21 cellular contexts compared by ENCODE assay signal in the genomic region with DNA sequence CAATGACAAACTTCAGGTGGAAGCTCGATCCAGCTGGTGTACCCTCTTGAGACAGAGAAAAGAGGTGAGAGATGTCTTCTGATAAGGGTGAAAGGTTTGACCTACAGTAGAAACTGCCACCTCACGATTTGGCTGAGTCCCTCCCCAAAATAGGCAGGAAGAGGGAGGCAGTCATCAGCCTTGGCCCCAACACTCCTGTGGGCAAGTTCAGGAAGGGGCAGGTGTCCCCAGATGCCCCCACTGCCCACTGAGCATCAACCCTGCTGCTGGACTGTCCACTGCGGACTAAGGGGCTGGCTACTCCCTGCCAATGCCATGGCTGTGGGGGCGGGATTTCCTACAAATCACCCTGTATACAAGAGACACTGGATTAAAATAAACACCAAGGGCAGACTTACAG.
DNase-seq lines count a peak whose midpoint lies in the region; ATAC-seq and TF ChIP-seq lines count a peak whose summit lies in the region.
"Had no signal": no experiment of that assay in that cellular context is flagged by ENCODE, and none has a peak within 500 bp of the region (broad histone marks: within the 10 kb centered on the region; RNA-seq: fewer than 3 reads in every experiment).

No MANE protein-coding gene starts in this region.

- H3K4me3 ChIP-seq in right atrium auricular region (no peak overlapping the region), esophagus muscularis mucosa (no peak overlapping the region), neuronal stem cell (ENCODE audit: low read length in 2 of 2) (no peak overlapping the region)
- H3K4me3 ChIP-seq: BLaER1, GM12878, HAP-1, K562 had no signal

- no peak overlapping the region for H2BK12ac ChIP-seq in neuronal stem cell (ENCODE audit: low read length)

- no peak overlapping the region for H3K4me3 Mint-ChIP-seq in activated naive CD4-positive, alpha-beta T cell treated with anti-CD3 and anti-CD28 coated beads for 36 hours
- H3K4me3 Mint-ChIP-seq: CD4-positive, CD25-positive, alpha-beta regulatory T cell; CD8-positive, alpha-beta memory T cell had no signal

- H4K91ac ChIP-seq in neuronal stem cell (ENCODE audit: low read depth, low read length, poor library complexity) = no peak overlapping the region

- no peaks in the 10 kb centered on the region for H3K36me3 ChIP-seq in right atrium auricular region
- H3K36me3 ChIP-seq in esophagus muscularis mucosa = no peaks in the 10 kb centered on the region
- no peaks in the 10 kb centered on the region for H3K36me3 ChIP-seq in neuronal stem cell (replicated peaks in 1 of 2; ENCODE audit: control insufficient read depth in 2 of 2, insufficient read depth in 2 of 2, low read length in 2 of 2)
- H3K36me3 ChIP-seq: BLaER1, HAP-1 had no signal

- H4K8ac ChIP-seq in neuronal stem cell (ENCODE audit: low read depth, low read length) = no peak overlapping the region

- H3K9me3 Mint-ChIP-seq in activated naive CD4-positive, alpha-beta T cell treated with anti-CD3 and anti-CD28 coated beads for 36 hours = no peaks in the 10 kb centered on the region

- no peaks in the 10 kb centered on the region for H3K4me1 Mint-ChIP-seq in activated naive CD4-positive, alpha-beta T cell treated with anti-CD3 and anti-CD28 coated beads for 36 hours (ENCODE audit: low read depth)
- H3K4me1 Mint-ChIP-seq: CD4-positive, CD25-positive, alpha-beta regulatory T cell; CD8-positive, alpha-beta memory T cell had no signal

- WGBS in esophagus muscularis mucosa = 84% methylated on average over 4 of the region's 4 CpGs
- WGBS in neuronal stem cell (ENCODE audit: extremely low coverage in 2 of 2, insufficient read length in 2 of 2, insufficient replicate concordance in 1 of 2), 2 donors = no CpG with 5 or more reads among the region's 4 CpGs

- H3K4ac ChIP-seq in neuronal stem cell (ENCODE audit: low read length) = no peak overlapping the region

- H3K18ac ChIP-seq in neuronal stem cell (ENCODE audit: low read length) = no peak overlapping the region

- no peak overlapping the region for H3K23ac ChIP-seq in neuronal stem cell (ENCODE audit: low read depth, low read length, poor library complexity)

- H3K27ac Mint-ChIP-seq in activated naive CD4-positive, alpha-beta T cell treated with anti-CD3 and anti-CD28 coated beads for 36 hours = no peak overlapping the region
- H3K27ac Mint-ChIP-seq: CD8-positive, alpha-beta memory T cell had no signal

- H3K27me3 ChIP-seq in right atrium auricular region = no peaks in the 10 kb centered on the region
- peaks cover 0 to 7% (median 0%) of the 10 kb centered on the region in 4 donors for H3K27me3 ChIP-seq in esophagus muscularis mucosa
- H3K27me3 ChIP-seq in neuronal stem cell (ENCODE audit: control insufficient read depth in 3 of 3, insufficient read depth in 3 of 3, low read depth in 1 of 3, low read length in 3 of 3) = no peaks in the 10 kb centered on the region
- H3K27me3 ChIP-seq: BLaER1 had no signal

- peaks cover 5% of the 10 kb centered on the region for H3K27me3 Mint-ChIP-seq in activated naive CD4-positive, alpha-beta T cell treated with anti-CD3 and anti-CD28 coated beads for 36 hours (ENCODE audit: low read depth)

- intact Hi-C loops in left ventricle myocardium superior (cut with micrococcal nuclease) (no loop called here), esophagus muscularis mucosa (cut with DNase I) (no loop called here)
- intact Hi-C loops in activated naive CD4-positive, alpha-beta T cell treated with anti-CD3 and anti-CD28 coated beads for 36 hours (cut with micrococcal nuclease) = no loop called here

- no peak overlapping the region for H3K14ac ChIP-seq in neuronal stem cell (ENCODE audit: low read length)

- DNase-seq in right atrium auricular region (ENCODE audit: low spot score) (peak; percentile 34), left ventricle myocardium superior (no peak), esophagus muscularis mucosa (ENCODE audit: extremely low spot score) (peak; percentile 47), neuronal stem cell (ENCODE audit: low spot score) (no peak), UCSD-AML1 (lab: John Stamatoyannopoulos, UW; ENCODE audit: unreplicated experiment) (no peak)
- DNase-seq in activated naive CD4-positive, alpha-beta T cell treated with anti-CD3 and anti-CD28 coated beads for 36 hours = no peak
- DNase-seq: 8988T; CD4-positive, CD25-positive, alpha-beta regulatory T cell; CD8-positive, alpha-beta memory T cell; COR-L47; DMS 273 treated with DMSO at 0.1 percent for 48 hours; DMS53; DND-41; EL; IMR-90 had no signal

- no peak overlapping the region for H3K4me2 ChIP-seq in neuronal stem cell (ENCODE audit: insufficient read depth, low read length, poor library complexity, severe bottlenecking)
- H3K4me2 ChIP-seq: BLaER1 had no signal

- H2BK15ac ChIP-seq in neuronal stem cell (ENCODE audit: low read length) = no peak overlapping the region

- H3K9me3 ChIP-seq in right atrium auricular region = no peaks in the 10 kb centered on the region
- H3K9me3 ChIP-seq in esophagus muscularis mucosa = no peaks in the 10 kb centered on the region
- H3K9me3 ChIP-seq in neuronal stem cell (replicated peaks in 1 of 2; ENCODE audit: control insufficient read depth in 2 of 2, insufficient read depth in 1 of 2, low read depth in 1 of 2, low read length in 2 of 2) = no peaks in the 10 kb centered on the region
- H3K9me3 ChIP-seq: BLaER1, HAP-1 had no signal

- H3K27ac ChIP-seq in right atrium auricular region = no peak overlapping the region
- H3K27ac ChIP-seq in esophagus muscularis mucosa (replicated peaks in 1 of 4) = no peak overlapping the region
- H3K27ac ChIP-seq in neuronal stem cell (replicated peaks; ENCODE audit: low read length) = no peak overlapping the region
- H3K27ac ChIP-seq: BLaER1 had no signal

- CTCF ChIA-PET in activated naive CD4-positive, alpha-beta T cell treated with anti-CD3 and anti-CD28 coated beads for 36 hours (lab: Charles Lee) = no interaction called here

- no peak for TF ChIP-seq POLR2A in esophagus muscularis mucosa (IDR thresholded peaks at IDR 0.05; ENCODE audit: low read depth)

- no peak overlapping the region for H2BK5ac ChIP-seq in neuronal stem cell (ENCODE audit: low read length)

- no peak overlapping the region for H2AFZ ChIP-seq in neuronal stem cell (ENCODE audit: low read length)

- H3K36me3 Mint-ChIP-seq in activated naive CD4-positive, alpha-beta T cell treated with anti-CD3 and anti-CD28 coated beads for 36 hours (ENCODE audit: low read depth) = no peaks in the 10 kb centered on the region
- H3K36me3 Mint-ChIP-seq: CD4-positive, CD25-positive, alpha-beta regulatory T cell; CD8-positive, alpha-beta memory T cell had no signal

- H3K79me1 ChIP-seq in neuronal stem cell (ENCODE audit: low read depth, low read length) = no peaks in the 10 kb centered on the region

- H3K4me1 ChIP-seq in right atrium auricular region (no peaks in the 10 kb centered on the region), esophagus muscularis mucosa (no peaks in the 10 kb centered on the region), neuronal stem cell (ENCODE audit: control insufficient read depth in 2 of 2, insufficient read depth in 1 of 2, low read depth in 1 of 2, low read length in 2 of 2) (no peaks in the 10 kb centered on the region)
- H3K4me1 ChIP-seq: BLaER1, HAP-1 had no signal

- no peak overlapping the region for H2BK120ac ChIP-seq in neuronal stem cell (ENCODE audit: low read depth, low read length)

- H3K9ac ChIP-seq in neuronal stem cell (ENCODE audit: low read depth, low read length, poor library complexity) = no peak overlapping the region
- H3K9ac ChIP-seq: BLaER1 had no signal

- peak overlapping the region; percentile 37 for H2AK5ac ChIP-seq in neuronal stem cell (ENCODE audit: low read depth, low read length)

- TF ChIP-seq CTCF in right atrium auricular region (IDR thresholded peaks at IDR 0.05) = no peak
- no peak for TF ChIP-seq CTCF in esophagus muscularis mucosa (IDR thresholded peaks at IDR 0.05)

- TF ChIP-seq EP300 in esophagus muscularis mucosa (IDR thresholded peaks at IDR 0.05) = no peak

- no peak for ATAC-seq in left ventricle myocardium superior
- ATAC-seq in HG02852 (IDR thresholded peaks at IDR 0.05; ENCODE audit: unreplicated experiment) = no peak
- ATAC-seq in HG03457 (IDR thresholded peaks at IDR 0.05; ENCODE audit: unreplicated experiment) = no peak
- ATAC-seq: GM12878, K562 had no signal

Comparison
In these comparisons a context has a peak if more than half of its experiments do, and no peak if none do; other contexts are left out.
1. DNase-seq: peak in right atrium auricular region (single experiment) and esophagus muscularis mucosa (single experiment); none in left ventricle myocardium superior (single experiment), neuronal stem cell (single experiment), activated naive CD4-positive, alpha-beta T cell treated with anti-CD3 and anti-CD28 coated beads for 36 hours (single experiment) and UCSD-AML1 (single experiment).